Comparison of ENCODE assay signal across 1 cellular context in genomic region chr12:32332446-32332845, GRCh38.
TF ChIP-seq lines count a peak whose summit lies in the region.

No MANE protein-coding gene starts in this region.

TF ChIP-seq in WTC11, 78 proteins besides CTCF, POLR2A, EP300 and RAD21:
- TF ChIP-seq ZBTB43 (CRISPR knock-in tag; IDR thresholded peaks at IDR 0.05) (no peak), HMGA2 (CRISPR knock-in tag; IDR thresholded peaks at IDR 0.05) (no peak), IRF1 (CRISPR knock-in tag; IDR thresholded peaks at IDR 0.05) (no peak), NR3C1 (CRISPR knock-in tag; conservative IDR thresholded peaks at IDR 0.05; ENCODE audit: low read depth) (no peak), ESRRA (CRISPR knock-in tag; IDR thresholded peaks at IDR 0.05; ENCODE audit: borderline replicate concordance) (no peak), ZMAT4 (CRISPR knock-in tag; IDR thresholded peaks at IDR 0.05) (no peak), PRRX2 (CRISPR knock-in tag; IDR thresholded peaks at IDR 0.05) (no peak), AR (CRISPR knock-in tag; IDR thresholded peaks at IDR 0.05) (no peak), ZNF121 (CRISPR knock-in tag; IDR thresholded peaks at IDR 0.05) (no peak), ZNF219 (CRISPR knock-in tag; IDR thresholded peaks at IDR 0.05; ENCODE audit: borderline replicate concordance) (no peak), ZNF281 (CRISPR knock-in tag; IDR thresholded peaks at IDR 0.05) (no peak), GABPB1 (CRISPR knock-in tag; IDR thresholded peaks at IDR 0.05) (no peak), NFE2L1 (CRISPR knock-in tag; IDR thresholded peaks at IDR 0.05) (no peak), OVOL2 (CRISPR knock-in tag; IDR thresholded peaks at IDR 0.05; ENCODE audit: borderline replicate concordance) (no peak), JAZF1 (CRISPR knock-in tag; IDR thresholded peaks at IDR 0.05) (no peak), ZNF423 (CRISPR knock-in tag; IDR thresholded peaks at IDR 0.05) (no peak), FOXP1 (CRISPR knock-in tag; IDR thresholded peaks at IDR 0.05; ENCODE audit: borderline replicate concordance) (no peak)
TF ChIP-seq in WTC11: peak in this region for 0.
